ENCODE assay signal across 16 cellular contexts in the genomic region with DNA sequence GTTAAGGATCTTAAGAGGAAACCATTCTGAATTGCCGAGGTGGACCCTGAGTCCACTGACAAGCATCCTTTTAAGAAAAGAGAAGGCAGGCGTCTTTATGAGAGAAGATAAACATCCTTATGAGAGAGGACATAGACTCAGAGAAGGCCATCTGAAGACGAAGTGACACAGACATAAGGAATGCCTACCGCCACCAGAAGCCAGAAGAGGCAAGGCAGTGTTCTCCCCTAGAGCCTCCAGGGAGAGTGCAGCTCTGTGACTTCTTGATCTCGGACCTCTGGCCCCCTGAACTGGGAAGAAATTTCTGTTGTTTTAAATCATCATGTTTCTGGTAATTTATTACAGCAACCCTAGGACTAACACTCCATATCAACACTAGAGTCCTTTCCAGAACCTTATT.
"Had no signal": no experiment of that assay in that cellular context is flagged by ENCODE, and none has a peak within 500 bp of the region (broad histone marks: within the 10 kb centered on the region; RNA-seq: fewer than 3 reads in every experiment).

No MANE protein-coding gene starts in this region.

- FAIRE-seq: endothelial cell of umbilical vein had no signal

- DNase-seq: colonic mucosa; effector CD4-positive, alpha-beta T cell; endodermal cell; erythroblast; foreskin keratinocyte; immature natural killer cell; left colon; mammary epithelial cell; natural killer cell; ovary; stimulated activated CD4-positive, alpha-beta T cell treated with anti-CD3 and anti-CD28 coated beads, Interleukin-2, amount 100 ng/mL, for 48 hours; stimulated activated naive CD4-positive, alpha-beta T cell treated with Interleukin-2 at 50 U/mL for 16 hours; thyroid gland; upper lobe of left lung; uterus had no signal

- ATAC-seq: left colon, natural killer cell had no signal
